ENCODE assay signal across 8 cellular contexts in genomic region chr7:151058766-151059361, GRCh38. TPM values are rescaled to one million over a fixed set of nuclear protein-coding genes. Genes with fewer than 3 reads are reported as not detected.
DNase-seq lines count a peak whose midpoint lies in the region; ATAC-seq, FAIRE-seq and TF ChIP-seq lines count a peak whose summit lies in the region.

No MANE protein-coding gene starts in this region.

- H3K9me3 Mint-ChIP-seq in astrocyte (ENCODE audit: unreplicated experiment), result peaks cover 1% of the 10 kb centered on the region
- no peaks in the 10 kb centered on the region for H3K9me3 Mint-ChIP-seq in stimulated activated naive CD8-positive, alpha-beta T cell treated with anti-CD3 and anti-CD28 coated beads, Interleukin-15, amount 100 ng/mL, for 72 hours

- peaks cover 4% of the 10 kb centered on the region for H3K27me3 Mint-ChIP-seq in astrocyte (ENCODE audit: low read depth, unreplicated experiment)
- no peaks in the 10 kb centered on the region for H3K27me3 Mint-ChIP-seq in stimulated activated naive CD8-positive, alpha-beta T cell treated with anti-CD3 and anti-CD28 coated beads, Interleukin-15, amount 100 ng/mL, for 72 hours

- H3K9me3 ChIP-seq in Loucy (ENCODE audit: insufficient read depth, low read depth, low read length), result no peaks in the 10 kb centered on the region
- no peaks in the 10 kb centered on the region for H3K9me3 ChIP-seq in astrocyte (ENCODE audit: insufficient read depth, low read depth, low read length)

- H3K4me3 ChIP-seq in Loucy (ENCODE audit: low read length, poor library complexity, severe bottlenecking) (peak overlapping the region; percentile 93), astrocyte (ENCODE audit: insufficient read depth, low read depth, low read length) (peak overlapping the region; percentile 80)

- H3K36me3 ChIP-seq in Loucy (ENCODE audit: insufficient read depth, low read length), result no peaks in the 10 kb centered on the region
- no peaks in the 10 kb centered on the region for H3K36me3 ChIP-seq in astrocyte (ENCODE audit: insufficient read depth, low read length)

- peak overlapping the region; percentile 93 for H3K27ac ChIP-seq in astrocyte (ENCODE audit: low read depth, low read length)
- peak overlapping the region; percentile 100 for H3K27ac ChIP-seq in layer of hippocampus (ENCODE audit: low read depth, low read length)

- H3K9ac ChIP-seq in Loucy (ENCODE audit: low read depth, low read length, poor library complexity, severe bottlenecking), result peak overlapping the region; percentile 78
- H3K9ac ChIP-seq in astrocyte (ENCODE audit: low read length), result peak overlapping the region; percentile 81

- H3K36me3 Mint-ChIP-seq in astrocyte (ENCODE audit: low read depth, unreplicated experiment), result peaks cover 11% of the 10 kb centered on the region

- H2AFZ ChIP-seq in Loucy (ENCODE audit: low read length), result peak overlapping the region; percentile 69
- H2AFZ ChIP-seq in astrocyte (ENCODE audit: low read depth, low read length), result peak overlapping the region; percentile 65

- H3K4me3 Mint-ChIP-seq in astrocyte (ENCODE audit: unreplicated experiment), result peak overlapping the region; percentile 94
- peak overlapping the region; percentile 97 to 99 for H3K4me3 Mint-ChIP-seq in stimulated activated naive CD8-positive, alpha-beta T cell treated with anti-CD3 and anti-CD28 coated beads, Interleukin-15, amount 100 ng/mL, for 72 hours

- H3K27ac Mint-ChIP-seq in astrocyte (ENCODE audit: unreplicated experiment), result peak overlapping the region; percentile 97
- H3K27ac Mint-ChIP-seq in stimulated activated naive CD8-positive, alpha-beta T cell treated with anti-CD3 and anti-CD28 coated beads, Interleukin-15, amount 100 ng/mL, for 72 hours, result peak overlapping the region; percentile 95 to 97

- ATAC-seq in stimulated activated naive CD8-positive, alpha-beta T cell treated with anti-CD3 and anti-CD28 coated beads, Interleukin-15, amount 100 ng/mL, for 72 hours, result no peak
- ATAC-seq in HG03135 (IDR thresholded peaks at IDR 0.05; ENCODE audit: unreplicated experiment), result no peak
- ATAC-seq in GM19351 (IDR thresholded peaks at IDR 0.05; ENCODE audit: unreplicated experiment), result no peak

- H3K27me3 ChIP-seq in Loucy (ENCODE audit: insufficient read depth, low read length, poor library complexity, severe bottlenecking), result no peaks in the 10 kb centered on the region
- no peaks in the 10 kb centered on the region for H3K27me3 ChIP-seq in astrocyte (ENCODE audit: insufficient read depth, low read length)
- no peaks in the 10 kb centered on the region for H3K27me3 ChIP-seq in layer of hippocampus (ENCODE audit: control insufficient read depth, insufficient read depth, low read length)

- H3K4me1 Mint-ChIP-seq in astrocyte (ENCODE audit: low read depth, unreplicated experiment), result peaks cover 31% of the 10 kb centered on the region
- H3K4me1 Mint-ChIP-seq in stimulated activated naive CD8-positive, alpha-beta T cell treated with anti-CD3 and anti-CD28 coated beads, Interleukin-15, amount 100 ng/mL, for 72 hours, result peaks cover 49% of the 10 kb centered on the region

- peaks cover 28% of the 10 kb centered on the region for H4K20me1 ChIP-seq in Loucy (ENCODE audit: insufficient read depth, low read length, poor library complexity, severe bottlenecking)
- peaks cover 43% of the 10 kb centered on the region for H4K20me1 ChIP-seq in astrocyte (ENCODE audit: insufficient read depth, low read length)

- H3K4me2 ChIP-seq in Loucy (ENCODE audit: low read depth, low read length, poor library complexity, severe bottlenecking) (peak overlapping the region; percentile 99), astrocyte (ENCODE audit: low read length) (peak overlapping the region; percentile 91)

- FAIRE-seq in astrocyte (lab: Jason Lieb, UNC), result no peak

- no peak for TF ChIP-seq CTCF in Loucy (conservative IDR thresholded peaks at IDR 0.05; ENCODE audit: low read length)
- no peak for TF ChIP-seq CTCF in astrocyte (IDR thresholded peaks at IDR 0.05; ENCODE audit: insufficient read depth, low read depth, low read length)

- H3K4me1 ChIP-seq in Loucy (ENCODE audit: insufficient read depth, low read length, poor library complexity, severe bottlenecking) (peaks cover 33% of the 10 kb centered on the region), astrocyte (ENCODE audit: insufficient read depth, low read length) (peaks cover 54% of the 10 kb centered on the region)

- no peaks in the 10 kb centered on the region for H3F3A ChIP-seq in Loucy (ENCODE audit: low read depth)

- no peaks in the 10 kb centered on the region for H3K9me2 ChIP-seq in Loucy (replicated peaks; ENCODE audit: low read depth, low read length)

- DNase-seq in EH (ENCODE audit: low read depth), result peak; percentile 35
- peak; percentile 56 for DNase-seq in astrocyte (ENCODE audit: low read depth)
- DNase-seq in stimulated activated naive CD8-positive, alpha-beta T cell treated with anti-CD3 and anti-CD28 coated beads, Interleukin-15, amount 100 ng/mL, for 72 hours, result peak; percentile 44 to 50
- DNase-seq in cortex of kidney (lab: John Stamatoyannopoulos, UW), result no peak

- H3K79me2 ChIP-seq in Loucy (ENCODE audit: insufficient read depth, low read length) (peaks cover 40% of the 10 kb centered on the region), astrocyte (ENCODE audit: insufficient read depth, low read length) (peaks cover 38% of the 10 kb centered on the region)

RNA-seq across cellular contexts. Expression of gene SLC4A2, which starts 0.5 kb away (rescaled TPM):
- 302 and 351 TPM in 2 replicates for total RNA-seq in astrocyte

RNA-seq across cellular contexts. Expression of gene CDK5, which starts 1.2 kb away (rescaled TPM):
- total RNA-seq in astrocyte, result 47.9 and 55.1 TPM in 2 replicates

RNA-seq across cellular contexts. Expression of gene ASIC3, which starts 10.5 kb away (rescaled TPM):
- 3.9 and 5.9 TPM in 2 replicates for total RNA-seq in astrocyte

RNA-seq across cellular contexts. Expression of gene FASTK, which starts 21.7 kb away (rescaled TPM):
- 56.1 and 61.6 TPM in 2 replicates for total RNA-seq in astrocyte

RNA-seq across cellular contexts. Expression of gene TMUB1, which starts 24.4 kb away (rescaled TPM):
- 42.9 and 44.9 TPM in 2 replicates for total RNA-seq in astrocyte
